Comparison of ENCODE assay signal across 8 cellular contexts in the genomic region with DNA sequence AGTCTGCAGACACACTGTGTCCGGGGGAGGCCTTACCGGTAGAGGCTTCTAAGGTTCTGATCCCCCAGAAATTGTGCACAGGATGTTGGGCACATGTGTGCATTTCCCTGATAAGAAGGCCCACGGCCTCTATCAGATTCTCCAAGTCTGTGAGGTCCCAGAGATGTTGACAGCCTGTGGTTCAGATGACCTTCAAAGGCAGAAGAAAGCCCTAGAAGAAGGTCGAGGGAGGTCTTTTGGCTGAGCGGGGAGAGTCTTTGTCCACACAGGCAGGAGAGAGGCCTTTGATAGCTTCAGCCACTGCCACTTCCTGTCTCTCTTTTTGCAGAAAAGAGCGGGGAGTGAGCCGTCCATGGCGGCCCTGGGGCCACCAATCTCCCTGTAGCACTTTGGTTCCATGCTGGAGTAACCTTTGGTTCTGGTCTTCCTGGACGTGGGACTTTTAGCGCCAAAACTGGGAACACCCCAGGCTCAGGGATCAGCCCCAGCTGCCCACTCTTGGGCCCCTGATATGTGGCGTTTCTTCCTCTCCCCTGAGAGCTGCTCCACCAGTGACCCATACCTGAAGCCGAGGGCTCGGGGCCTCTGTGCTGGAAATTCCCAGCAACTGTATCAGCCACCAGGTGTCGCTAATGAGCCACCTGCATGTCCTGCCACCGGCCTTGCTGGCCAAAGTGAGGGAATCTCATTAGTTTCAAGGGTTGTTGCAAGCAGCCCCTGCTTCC. TPM values are rescaled to one million over a fixed set of nuclear protein-coding genes. Genes with fewer than 3 reads are reported as not detected.
DNase-seq lines count a peak whose midpoint lies in the region; ATAC-seq, FAIRE-seq and TF ChIP-seq lines count a peak whose summit lies in the region.

No MANE protein-coding gene starts in this region.

- H3K9me3 ChIP-seq in neural cell (ENCODE audit: low read length) = no peaks in the 10 kb centered on the region

- H3K9me2 ChIP-seq in neural cell (ENCODE audit: insufficient read depth, low read length) = no peaks in the 10 kb centered on the region

- H3K27ac Mint-ChIP-seq in activated T-cell treated with anti-CD3 and anti-CD28 coated beads, Interleukin-2, amount 50 U/mL, for 72 hours = no peak overlapping the region
- no peak overlapping the region for H3K27ac Mint-ChIP-seq in stimulated activated naive CD8-positive, alpha-beta T cell treated with anti-CD3 and anti-CD28 coated beads, Interleukin-15, amount 100 ng/mL, for 72 hours

- no peak overlapping the region for H3K4me3 Mint-ChIP-seq in activated T-cell treated with anti-CD3 and anti-CD28 coated beads, Interleukin-2, amount 50 U/mL, for 72 hours
- no peak overlapping the region for H3K4me3 Mint-ChIP-seq in stimulated activated naive CD8-positive, alpha-beta T cell treated with anti-CD3 and anti-CD28 coated beads, Interleukin-15, amount 100 ng/mL, for 72 hours

- H3F3A ChIP-seq in neural cell (ENCODE audit: insufficient read depth, low read length, poor library complexity, severe bottlenecking) = no peaks in the 10 kb centered on the region

- H3K36me3 ChIP-seq in neural cell (ENCODE audit: insufficient read depth, low read length) = no peaks in the 10 kb centered on the region

- peaks cover 7 to 18% of the 10 kb centered on the region in 2 donors for H3K36me3 Mint-ChIP-seq in activated T-cell treated with anti-CD3 and anti-CD28 coated beads, Interleukin-2, amount 50 U/mL, for 72 hours (ENCODE audit: insufficient read depth in 2 of 2)

- FAIRE-seq in D721Med (lab: Jason Lieb, UNC) = no peak

- peak; percentile 60 for ATAC-seq in HG03432 (IDR thresholded peaks at IDR 0.05; ENCODE audit: unreplicated experiment)
- peak; percentile 36 to 37 for ATAC-seq in activated T-cell treated with anti-CD3 and anti-CD28 coated beads, Interleukin-2, amount 50 U/mL, for 72 hours (replicated peaks in 1 of 2)
- no peak for ATAC-seq in stimulated activated naive CD8-positive, alpha-beta T cell treated with anti-CD3 and anti-CD28 coated beads, Interleukin-15, amount 100 ng/mL, for 72 hours
- ATAC-seq in HG03095 (IDR thresholded peaks at IDR 0.05; ENCODE audit: unreplicated experiment) = no peak

- H4K20me1 ChIP-seq in neural cell (ENCODE audit: insufficient read depth) = no peaks in the 10 kb centered on the region

- no peak overlapping the region for H3K27ac ChIP-seq in neural cell (ENCODE audit: low read length)

- no peaks in the 10 kb centered on the region for H3K27me3 ChIP-seq in neural cell (ENCODE audit: insufficient read depth, low read depth, low read length)

- no peak overlapping the region for H3K9ac ChIP-seq in neural cell (ENCODE audit: low read length)

- TF ChIP-seq RAD21 in neural cell (conservative IDR thresholded peaks at IDR 0.05) = peak; percentile 69

- no peak overlapping the region for H3K4me2 ChIP-seq in neural cell (ENCODE audit: low read length)

- H3K27me3 Mint-ChIP-seq in activated T-cell treated with anti-CD3 and anti-CD28 coated beads, Interleukin-2, amount 50 U/mL, for 72 hours (ENCODE audit: low read depth) = no peaks in the 10 kb centered on the region
- no peaks in the 10 kb centered on the region for H3K27me3 Mint-ChIP-seq in stimulated activated naive CD8-positive, alpha-beta T cell treated with anti-CD3 and anti-CD28 coated beads, Interleukin-15, amount 100 ng/mL, for 72 hours

- TF ChIP-seq EP300 in neural cell (conservative IDR thresholded peaks at IDR 0.05; ENCODE audit: poor library complexity, severe bottlenecking) = no peak

- H3K4me3 ChIP-seq in fibroblast of pulmonary artery (replicated peaks; ENCODE audit: low read depth, low read length) (no peak overlapping the region), neural cell (ENCODE audit: low read length) (no peak overlapping the region)

- H2AFZ ChIP-seq in neural cell (ENCODE audit: low read depth, low read length) = no peak overlapping the region

- DNase-seq in D721Med (ENCODE audit: insufficient read length, low spot score) (peak; percentile 75), RPMI7951 (ENCODE audit: low read depth) (peak; percentile 53), fibroblast of pulmonary artery (ENCODE audit: low read depth) (peak; percentile 80)
- peak; percentile 66 to 73 for DNase-seq in activated T-cell treated with anti-CD3 and anti-CD28 coated beads, Interleukin-2, amount 50 U/mL, for 72 hours
- DNase-seq in stimulated activated naive CD8-positive, alpha-beta T cell treated with anti-CD3 and anti-CD28 coated beads, Interleukin-15, amount 100 ng/mL, for 72 hours = peak; percentile 60 to 62

- no peaks in the 10 kb centered on the region for H3K9me3 Mint-ChIP-seq in activated T-cell treated with anti-CD3 and anti-CD28 coated beads, Interleukin-2, amount 50 U/mL, for 72 hours
- H3K9me3 Mint-ChIP-seq in stimulated activated naive CD8-positive, alpha-beta T cell treated with anti-CD3 and anti-CD28 coated beads, Interleukin-15, amount 100 ng/mL, for 72 hours = no peaks in the 10 kb centered on the region

- TF ChIP-seq CTCF in D721Med (IDR thresholded peaks at IDR 0.05; ENCODE audit: insufficient read depth, missing control alignments) (peak; percentile 99), fibroblast of pulmonary artery (IDR thresholded peaks at IDR 0.05; ENCODE audit: low read length, missing control alignments) (peak; percentile 97), neural cell (IDR thresholded peaks at IDR 0.05; ENCODE audit: poor library complexity, severe bottlenecking) (peak; percentile 85)

- peaks cover 33% of the 10 kb centered on the region for H3K4me1 Mint-ChIP-seq in activated T-cell treated with anti-CD3 and anti-CD28 coated beads, Interleukin-2, amount 50 U/mL, for 72 hours (ENCODE audit: low read depth)
- H3K4me1 Mint-ChIP-seq in stimulated activated naive CD8-positive, alpha-beta T cell treated with anti-CD3 and anti-CD28 coated beads, Interleukin-15, amount 100 ng/mL, for 72 hours = peaks cover 27% of the 10 kb centered on the region

- H3K79me2 ChIP-seq in neural cell (replicated peaks; ENCODE audit: insufficient read depth, low read length) = no peaks in the 10 kb centered on the region

TF ChIP-seq in neural cell, 6 proteins besides CTCF, POLR2A, EP300 and RAD21:
- TF ChIP-seq, protein P1, sequence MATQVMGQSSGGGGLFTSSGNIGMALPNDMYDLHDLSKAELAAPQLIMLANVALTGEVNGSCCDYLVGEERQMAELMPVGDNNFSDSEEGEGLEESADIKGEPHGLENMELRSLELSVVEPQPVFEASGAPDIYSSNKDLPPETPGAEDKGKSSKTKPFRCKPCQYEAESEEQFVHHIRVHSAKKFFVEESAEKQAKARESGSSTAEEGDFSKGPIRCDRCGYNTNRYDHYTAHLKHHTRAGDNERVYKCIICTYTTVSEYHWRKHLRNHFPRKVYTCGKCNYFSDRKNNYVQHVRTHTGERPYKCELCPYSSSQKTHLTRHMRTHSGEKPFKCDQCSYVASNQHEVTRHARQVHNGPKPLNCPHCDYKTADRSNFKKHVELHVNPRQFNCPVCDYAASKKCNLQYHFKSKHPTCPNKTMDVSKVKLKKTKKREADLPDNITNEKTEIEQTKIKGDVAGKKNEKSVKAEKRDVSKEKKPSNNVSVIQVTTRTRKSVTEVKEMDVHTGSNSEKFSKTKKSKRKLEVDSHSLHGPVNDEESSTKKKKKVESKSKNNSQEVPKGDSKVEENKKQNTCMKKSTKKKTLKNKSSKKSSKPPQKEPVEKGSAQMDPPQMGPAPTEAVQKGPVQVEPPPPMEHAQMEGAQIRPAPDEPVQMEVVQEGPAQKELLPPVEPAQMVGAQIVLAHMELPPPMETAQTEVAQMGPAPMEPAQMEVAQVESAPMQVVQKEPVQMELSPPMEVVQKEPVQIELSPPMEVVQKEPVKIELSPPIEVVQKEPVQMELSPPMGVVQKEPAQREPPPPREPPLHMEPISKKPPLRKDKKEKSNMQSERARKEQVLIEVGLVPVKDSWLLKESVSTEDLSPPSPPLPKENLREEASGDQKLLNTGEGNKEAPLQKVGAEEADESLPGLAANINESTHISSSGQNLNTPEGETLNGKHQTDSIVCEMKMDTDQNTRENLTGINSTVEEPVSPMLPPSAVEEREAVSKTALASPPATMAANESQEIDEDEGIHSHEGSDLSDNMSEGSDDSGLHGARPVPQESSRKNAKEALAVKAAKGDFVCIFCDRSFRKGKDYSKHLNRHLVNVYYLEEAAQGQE (IDR thresholded peaks at IDR 0.05; ENCODE audit: borderline replicate concordance) = no peak
- TF ChIP-seq SMC3 (conservative IDR thresholded peaks at IDR 0.05; ENCODE audit: poor library complexity) = peak; percentile 83

RNA-seq across cellular contexts. Expression of a gene that starts 28.1 kb away (rescaled TPM):
- total RNA-seq in RPMI7951 (2014; rRNA removed; shearing (Covaris generic)) = 6.4 and 7.1 TPM in 2 replicates
- 10 to 100 TPM; 44.8 to 46.3 TPM for total RNA-seq in activated T-cell treated with anti-CD3 and anti-CD28 coated beads, Interleukin-2, amount 50 U/mL, for 72 hours
- 0.30 TPM in 1 of 2 replicates, not detected in the other for polyA plus RNA-seq in neural cell
- polyA minus RNA-seq in neural cell = 0.23 and 0.49 TPM in 2 replicates

Comparison
In these comparisons a context has a peak if more than half of its experiments do, and no peak if none do; other contexts are left out.
1. ATAC-seq: peak in HG03432 (single experiment) and activated T-cell treated with anti-CD3 and anti-CD28 coated beads, Interleukin-2, amount 50 U/mL, for 72 hours (2 of 2); none in stimulated activated naive CD8-positive, alpha-beta T cell treated with anti-CD3 and anti-CD28 coated beads, Interleukin-15, amount 100 ng/mL, for 72 hours (single experiment) and HG03095 (single experiment).
2. Peak in every context shown above with its lines, with median percentiles within 50 percentile points of each other: DNase-seq and CTCF ChIP-seq.